Comparison of ENCODE assay signal across 1 cellular context in the genomic region with DNA sequence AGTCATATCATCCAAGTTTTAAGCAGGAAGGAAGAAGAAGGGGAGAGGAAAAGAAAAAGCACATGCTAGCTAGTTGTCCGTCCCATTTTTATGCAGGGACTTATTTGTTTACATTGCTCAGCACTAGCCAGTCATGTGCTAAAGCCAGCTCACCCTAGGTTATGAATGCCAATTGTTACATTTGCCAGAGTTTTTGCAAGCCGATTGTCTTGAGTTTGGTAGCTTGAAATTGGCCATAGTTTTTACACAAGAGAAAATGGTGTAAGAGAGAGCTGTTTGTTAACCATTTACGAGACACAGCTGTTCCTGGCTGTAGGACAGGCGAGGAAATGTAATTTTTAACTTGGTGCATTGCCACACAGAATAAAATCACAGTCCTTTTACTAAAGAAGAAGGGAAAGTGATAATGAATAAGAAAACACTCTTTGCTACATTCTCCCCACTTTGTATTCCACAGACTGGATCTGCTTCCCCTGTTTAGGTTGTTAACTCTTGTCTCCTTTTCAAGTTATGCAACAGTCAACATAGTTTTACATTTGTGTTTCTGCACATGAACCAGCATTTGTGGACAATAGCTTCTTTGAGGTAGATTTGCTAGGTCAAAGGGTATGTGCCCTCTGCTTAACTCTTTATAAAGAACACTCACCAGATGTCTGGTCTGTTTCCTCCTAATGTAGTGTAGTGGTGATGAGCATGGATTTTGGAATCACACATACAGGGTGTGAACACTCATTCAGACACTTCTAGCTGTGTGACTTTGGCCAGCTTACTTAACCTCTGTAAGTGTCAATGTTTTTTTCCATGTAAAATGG.
TF ChIP-seq lines count a peak whose summit lies in the region.

No MANE protein-coding gene starts in this region.

TF ChIP-seq in HepG2, 621 proteins besides CTCF, POLR2A, EP300 and RAD21 (continued from another document and continues in another):
- peak; percentile 43; the same call in 1 of the 2 replicates for TF ChIP-seq TFE3 (CRISPR knock-in tag; IDR thresholded peaks at IDR 0.05)
- TF ChIP-seq FOSL2 (CRISPR knock-in tag; IDR thresholded peaks at IDR 0.05), result peak; percentile 70
- TF ChIP-seq THAP11 (CRISPR knock-in tag; IDR thresholded peaks at IDR 0.05), result peak; percentile 61; the same call in 1 of the 2 replicates
- peak; percentile 94 for TF ChIP-seq MED1 (CRISPR knock-in tag; IDR thresholded peaks at IDR 0.05)
- no peak for TF ChIP-seq HNRNPLL (IDR thresholded peaks at IDR 0.05; ENCODE audit: low read depth, low read length, poor library complexity, severe bottlenecking)
- TF ChIP-seq ZC3H13 (CRISPR knock-in tag; IDR thresholded peaks at IDR 0.05), result no peak
- TF ChIP-seq HOXA9 (CRISPR knock-in tag; IDR thresholded peaks at IDR 0.05; ENCODE audit: borderline replicate concordance), result no peak
- TF ChIP-seq CBX5 (CRISPR knock-in tag; IDR thresholded peaks at IDR 0.05; ENCODE audit: borderline replicate concordance), result no peak
- no peak for TF ChIP-seq ZSCAN22 (CRISPR knock-in tag; IDR thresholded peaks at IDR 0.05)
- no peak for TF ChIP-seq RARG (CRISPR knock-in tag; IDR thresholded peaks at IDR 0.05; ENCODE audit: low read depth)
- TF ChIP-seq, protein P1, sequence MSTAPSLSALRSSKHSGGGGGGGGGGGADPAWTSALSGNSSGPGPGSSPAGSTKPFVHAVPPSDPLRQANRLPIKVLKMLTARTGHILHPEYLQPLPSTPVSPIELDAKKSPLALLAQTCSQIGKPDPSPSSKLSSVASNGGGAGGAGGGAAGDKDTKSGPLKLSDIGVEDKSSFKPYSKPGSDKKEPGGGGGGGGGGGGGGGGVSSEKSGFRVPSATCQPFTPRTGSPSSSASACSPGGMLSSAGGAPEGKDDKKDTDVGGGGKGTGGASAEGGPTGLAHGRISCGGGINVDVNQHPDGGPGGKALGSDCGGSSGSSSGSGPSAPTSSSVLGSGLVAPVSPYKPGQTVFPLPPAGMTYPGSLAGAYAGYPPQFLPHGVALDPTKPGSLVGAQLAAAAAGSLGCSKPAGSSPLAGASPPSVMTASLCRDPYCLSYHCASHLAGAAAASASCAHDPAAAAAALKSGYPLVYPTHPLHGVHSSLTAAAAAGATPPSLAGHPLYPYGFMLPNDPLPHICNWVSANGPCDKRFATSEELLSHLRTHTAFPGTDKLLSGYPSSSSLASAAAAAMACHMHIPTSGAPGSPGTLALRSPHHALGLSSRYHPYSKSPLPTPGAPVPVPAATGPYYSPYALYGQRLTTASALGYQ (CRISPR knock-in tag; IDR thresholded peaks at IDR 0.05), result peak; percentile 60
- no peak for TF ChIP-seq MBNL3 (CRISPR knock-in tag; conservative IDR thresholded peaks at IDR 0.05)
- TF ChIP-seq ZNF274 (CRISPR knock-in tag; IDR thresholded peaks at IDR 0.05), result no peak; the same call in 1 of the 2 replicates
- no peak; the same call in 1 of the 2 replicates for TF ChIP-seq ZMAT3 (CRISPR knock-in tag; conservative IDR thresholded peaks at IDR 0.05)
- no peak for TF ChIP-seq ZNF101 (CRISPR knock-in tag; IDR thresholded peaks at IDR 0.05; ENCODE audit: borderline replicate concordance, low read depth)
- TF ChIP-seq ZBTB4 (CRISPR knock-in tag; IDR thresholded peaks at IDR 0.05; ENCODE audit: borderline replicate concordance), result no peak
- TF ChIP-seq HINFP (CRISPR knock-in tag; IDR thresholded peaks at IDR 0.05; ENCODE audit: low read depth), result no peak
- no peak for TF ChIP-seq NFAT5 (CRISPR knock-in tag; IDR thresholded peaks at IDR 0.05)
- TF ChIP-seq ZSCAN9 (CRISPR knock-in tag; IDR thresholded peaks at IDR 0.05; ENCODE audit: borderline replicate concordance), result no peak; the same call in 1 of the 2 replicates
- TF ChIP-seq, protein P2, sequence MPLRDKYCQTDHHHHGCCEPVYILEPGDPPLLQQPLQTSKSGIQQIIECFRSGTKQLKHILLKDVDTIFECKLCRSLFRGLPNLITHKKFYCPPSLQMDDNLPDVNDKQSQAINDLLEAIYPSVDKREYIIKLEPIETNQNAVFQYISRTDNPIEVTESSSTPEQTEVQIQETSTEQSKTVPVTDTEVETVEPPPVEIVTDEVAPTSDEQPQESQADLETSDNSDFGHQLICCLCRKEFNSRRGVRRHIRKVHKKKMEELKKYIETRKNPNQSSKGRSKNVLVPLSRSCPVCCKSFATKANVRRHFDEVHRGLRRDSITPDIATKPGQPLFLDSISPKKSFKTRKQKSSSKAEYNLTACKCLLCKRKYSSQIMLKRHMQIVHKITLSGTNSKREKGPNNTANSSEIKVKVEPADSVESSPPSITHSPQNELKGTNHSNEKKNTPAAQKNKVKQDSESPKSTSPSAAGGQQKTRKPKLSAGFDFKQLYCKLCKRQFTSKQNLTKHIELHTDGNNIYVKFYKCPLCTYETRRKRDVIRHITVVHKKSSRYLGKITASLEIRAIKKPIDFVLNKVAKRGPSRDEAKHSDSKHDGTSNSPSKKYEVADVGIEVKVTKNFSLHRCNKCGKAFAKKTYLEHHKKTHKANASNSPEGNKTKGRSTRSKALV (CRISPR knock-in tag; IDR thresholded peaks at IDR 0.05), result no peak
- TF ChIP-seq, protein P3, sequence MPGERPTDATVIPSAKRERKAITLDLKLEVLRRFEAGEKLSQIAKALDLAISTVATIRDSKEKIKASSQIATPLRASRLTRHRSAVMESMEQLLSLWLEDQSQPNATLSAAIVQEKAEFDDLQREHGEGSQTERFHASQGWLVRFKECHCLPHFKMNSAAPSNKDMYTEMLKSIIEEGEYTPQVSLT (CRISPR knock-in tag; IDR thresholded peaks at IDR 0.05; ENCODE audit: borderline replicate concordance, low read depth), result no peak
- TF ChIP-seq ZNF570 (CRISPR knock-in tag; IDR thresholded peaks at IDR 0.05; ENCODE audit: borderline replicate concordance), result no peak
- TF ChIP-seq REST (IDR thresholded peaks at IDR 0.05; ENCODE audit: borderline replicate concordance in 1 of 2, low read depth in 1 of 2, low read length in 2 of 2), result no peak
- no peak for TF ChIP-seq CREB1 (IDR thresholded peaks at IDR 0.05)
- peak; percentile 81 for TF ChIP-seq CREB1 (CRISPR knock-in tag; IDR thresholded peaks at IDR 0.05)
- TF ChIP-seq SP1 (IDR thresholded peaks at IDR 0.05), result no peak
- no peak for TF ChIP-seq SP1 (CRISPR knock-in tag; IDR thresholded peaks at IDR 0.05)
- no peak for TF ChIP-seq USF2 (IDR thresholded peaks at IDR 0.05; ENCODE audit: low read depth, low read length)
- TF ChIP-seq USF2 (CRISPR knock-in tag; IDR thresholded peaks at IDR 0.05; ENCODE audit: borderline replicate concordance), result no peak
